ENCODE assay signal across 14 cellular contexts in genomic region chr15:58793862-58794261, GRCh38. TPM values are rescaled to one million over a fixed set of nuclear protein-coding genes. Genes with fewer than 3 reads are reported as not detected.
DNase-seq lines count a peak whose midpoint lies in the region; ATAC-seq and TF ChIP-seq lines count a peak whose summit lies in the region.
"Had no signal": no experiment of that assay in that cellular context is flagged by ENCODE, and none has a peak within 500 bp of the region (broad histone marks: within the 10 kb centered on the region; RNA-seq: fewer than 3 reads in every experiment).

No MANE protein-coding gene starts in this region.

- ATAC-seq in HG02642 (IDR thresholded peaks at IDR 0.05; ENCODE audit: poor library complexity, unreplicated experiment) (no peak), aorta (ENCODE audit: low FRiP score) (no peak), HG03521 (IDR thresholded peaks at IDR 0.05; ENCODE audit: unreplicated experiment) (no peak), HG02981 (IDR thresholded peaks at IDR 0.05; ENCODE audit: unreplicated experiment) (no peak)
- ATAC-seq: activated CD4-positive, alpha-beta T cell treated with anti-CD3 and anti-CD28 coated beads for 36 hours; activated T-cell treated with anti-CD3 and anti-CD28 coated beads, Interleukin-2, amount 50 U/mL, for 4 hours; stimulated activated naive CD8-positive, alpha-beta T cell treated with anti-CD3 and anti-CD28 coated beads, Interleukin-15, Interleukin-2, amounts not matched to agents 100 U/mL and 50 U/mL, for 24 hours had no signal

- intact Hi-C loops in aorta (cut with DNase I), result no loop called here

- H3K36me3 Mint-ChIP-seq in brain, result peaks cover 65% of the 10 kb centered on the region

- H3K27me3 ChIP-seq in aorta (ENCODE audit: control insufficient read depth in 1 of 2, insufficient read depth in 2 of 2, low read length in 1 of 2), result no peaks in the 10 kb centered on the region
- H3K27me3 ChIP-seq: MG63 had no signal

- DNase-seq in HuH-7.5 (ENCODE audit: low spot score), result peak; percentile 9
- peak; percentile 61 for DNase-seq in iPS-NIHi11 (ENCODE audit: low spot score)
- peak; percentile 99 for DNase-seq in retinal pigment epithelial cell (ENCODE audit: low read depth)
- no peak for DNase-seq in aorta
- DNase-seq: activated CD4-positive, alpha-beta T cell treated with anti-CD3 and anti-CD28 coated beads for 36 hours; activated T-cell treated with anti-CD3 and anti-CD28 coated beads, Interleukin-2, amount 50 U/mL, for 4 hours; MG63; NCI-H2029 treated with DMSO at 0.1 percent for 48 hours; nephron progenitor cell; stimulated activated naive CD8-positive, alpha-beta T cell treated with anti-CD3 and anti-CD28 coated beads, Interleukin-15, Interleukin-2, amounts not matched to agents 100 U/mL and 50 U/mL, for 24 hours had no signal

- no peaks in the 10 kb centered on the region for H3K36me3 ChIP-seq in aorta (ENCODE audit: control insufficient read depth in 1 of 2, insufficient read depth in 2 of 2, low read length in 1 of 2)
- H3K36me3 ChIP-seq: MG63 had no signal

- H3K27ac Mint-ChIP-seq in brain, result peak overlapping the region in 3 of 5 experiments; percentile 22 to 78 (median 77)
- H3K27ac Mint-ChIP-seq: activated CD4-positive, alpha-beta T cell treated with anti-CD3 and anti-CD28 coated beads for 36 hours; nephron progenitor cell had no signal

- peaks cover 7% of the 10 kb centered on the region for H3K4me1 Mint-ChIP-seq in brain

- no peaks in the 10 kb centered on the region for H3K27me3 Mint-ChIP-seq in brain
- H3K27me3 Mint-ChIP-seq: activated CD4-positive, alpha-beta T cell treated with anti-CD3 and anti-CD28 coated beads for 36 hours had no signal

- no peak overlapping the region for H3K4me3 Mint-ChIP-seq in brain
- H3K4me3 Mint-ChIP-seq: activated CD4-positive, alpha-beta T cell treated with anti-CD3 and anti-CD28 coated beads for 36 hours; activated T-cell treated with anti-CD3 and anti-CD28 coated beads, Interleukin-2, amount 50 U/mL, for 4 hours; nephron progenitor cell had no signal

- 17 to 26% methylated on average over 6 of the region's 6 CpGs for WGBS in aorta, 2 donors

- H3K27ac ChIP-seq in aorta (ENCODE audit: low read depth in 1 of 2, low read length in 2 of 2), result no peak overlapping the region

- H3K4me1 ChIP-seq in aorta (ENCODE audit: control insufficient read depth in 1 of 2, insufficient read depth in 2 of 2, low read length in 2 of 2), result peaks cover 2 to 4% of the 10 kb centered on the region in 2 donors

- peaks cover 0 to 3% (median 0%) of the 10 kb centered on the region in 5 experiments for H3K9me3 Mint-ChIP-seq in brain
- H3K9me3 Mint-ChIP-seq: activated T-cell treated with anti-CD3 and anti-CD28 coated beads, Interleukin-2, amount 50 U/mL, for 4 hours had no signal

- H3K4me3 ChIP-seq in retinal pigment epithelial cell (ENCODE audit: low read length) (no peak overlapping the region), aorta (ENCODE audit: low read length in 2 of 2) (no peak overlapping the region)
- H3K4me3 ChIP-seq: MG63 had no signal

- H3K9me3 ChIP-seq in aorta (ENCODE audit: control insufficient read depth, low read length), result no peaks in the 10 kb centered on the region
- H3K9me3 ChIP-seq: MG63 had no signal

- TF ChIP-seq CTCF in brain (conservative IDR thresholded peaks at IDR 0.05), result no peak
- TF ChIP-seq CTCF in retinal pigment epithelial cell (conservative IDR thresholded peaks at IDR 0.05; ENCODE audit: low read depth, low read length), result no peak

RNA-seq across cellular contexts. Expression of gene MINDY2, which starts 22.8 kb away (rescaled TPM):
- polyA plus RNA-seq in brain (ENCODE audit: insufficient read depth, low read depth, low replicate concordance) (2.3 TPM), aorta (10 to 100 TPM; 10.1 to 10.5 TPM)
- 10 to 100 TPM; 46.3 to 48.0 TPM for total RNA-seq in aorta

RNA-seq across cellular contexts. Expression of gene ADAM10, which starts 44.4 kb away (rescaled TPM):
- 24.7 TPM for polyA plus RNA-seq in brain (ENCODE audit: insufficient read depth, low read depth, low replicate concordance)
- total RNA-seq in aorta, result 100 to 1,000 TPM in 1 of 2 donors, 10 to 100 TPM in 1; 92.8 to 115 TPM
- 10 to 100 TPM; 11.6 to 22.3 TPM for polyA plus RNA-seq in aorta

Comparison
In these comparisons a context has a peak if more than half of its experiments do, and no peak if none do; other contexts are left out.
1. DNase-seq: peak in HuH-7.5 (single experiment), iPS-NIHi11 (single experiment) and retinal pigment epithelial cell (single experiment); none in aorta (0 of 2).